ENCODE assay signal across 25 cellular contexts in the genomic region with DNA sequence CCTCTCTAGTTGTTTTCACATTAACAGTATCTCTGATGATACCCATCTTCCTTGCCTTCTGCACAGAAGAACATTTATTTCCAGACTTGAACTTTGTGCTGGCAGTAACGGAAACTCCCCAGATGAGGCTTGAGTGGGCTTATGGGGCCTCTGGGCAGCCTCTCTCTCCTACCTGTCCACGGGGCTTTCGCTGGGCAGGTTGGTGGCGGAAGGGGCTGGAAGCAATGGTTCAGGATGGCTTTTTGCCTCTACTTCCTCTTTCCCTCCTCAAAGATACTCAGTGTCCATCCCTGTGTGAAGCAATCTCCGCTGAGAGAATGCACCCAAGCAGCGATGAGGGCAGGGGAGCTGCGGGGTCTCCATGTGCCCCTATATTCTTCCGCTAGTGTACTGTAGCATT.
"Had no signal": no experiment of that assay in that cellular context is flagged by ENCODE, and none has a peak within 500 bp of the region (broad histone marks: within the 10 kb centered on the region; RNA-seq: fewer than 3 reads in every experiment).

No MANE protein-coding gene starts in this region.

- H3K9me3 Mint-ChIP-seq: natural killer cell treated with Interleukin-12 subunit alpha and Interleukin-12 subunit beta and Interleukin-15 and Interleukin-18, amount 100 ng/mL, for 72 hours had no signal

- H3K4me1 Mint-ChIP-seq: mesothelial cell of epicardium; stimulated activated effector memory CD8-positive, alpha-beta T cell treated with anti-CD3 and anti-CD28 coated beads, Interleukin-12 subunit alpha, Interleukin-12 subunit beta, amount 100 ng/mL, for 72 hours had no signal

- H3K4me3 Mint-ChIP-seq: dendritic cell treated with granulocyte-macrophage colony-stimulating factor and Interleukin-4, amounts not matched to agents 40 ng/mL and 50 ng/mL, for 4 days; mesothelial cell of epicardium; naive B cell; natural killer cell treated with Interleukin-12 subunit alpha and Interleukin-12 subunit beta and Interleukin-15 and Interleukin-18, amount 100 ng/mL, for 72 hours; neural progenitor cell; stimulated activated effector memory CD8-positive, alpha-beta T cell treated with anti-CD3 and anti-CD28 coated beads, Interleukin-12 subunit alpha, Interleukin-12 subunit beta, amount 100 ng/mL, for 72 hours; stimulated activated naive CD8-positive, alpha-beta T cell treated with anti-CD3 and anti-CD28 coated beads, Interleukin-15, Interleukin-2, amounts not matched to agents 100 ng/mL and 50 ng/mL, for 24 hours had no signal

- H3K27ac Mint-ChIP-seq: dendritic cell treated with granulocyte-macrophage colony-stimulating factor and Interleukin-4, amounts not matched to agents 40 ng/mL and 50 ng/mL, for 4 days; endodermal cell; mesothelial cell of epicardium; naive B cell; natural killer cell treated with Interleukin-12 subunit alpha and Interleukin-12 subunit beta and Interleukin-15 and Interleukin-18, amount 100 ng/mL, for 72 hours; neural progenitor cell; stimulated activated effector memory CD8-positive, alpha-beta T cell treated with anti-CD3 and anti-CD28 coated beads, Interleukin-12 subunit alpha, Interleukin-12 subunit beta, amount 100 ng/mL, for 72 hours had no signal

- H3K27me3 ChIP-seq: colonic mucosa, gastrocnemius medialis, ovary, sigmoid colon, tibial nerve, upper lobe of left lung had no signal

- H3K27me3 Mint-ChIP-seq: stimulated activated naive CD8-positive, alpha-beta T cell treated with anti-CD3 and anti-CD28 coated beads, Interleukin-15, Interleukin-2, amounts not matched to agents 100 ng/mL and 50 ng/mL, for 24 hours had no signal

- DNase-seq: colonic mucosa; effector CD8-positive, alpha-beta T cell; foreskin fibroblast; gastrocnemius medialis; kidney; mesenchymal stem cell; mucosa of descending colon; naive B cell; ovary; posterior cingulate gyrus; psoas muscle; right cardiac atrium; sigmoid colon; stimulated activated CD4-positive, alpha-beta T cell treated with anti-CD3 and anti-CD28 coated beads, Interleukin-4, amount 100 ng/mL, for 24 hours; upper lobe of left lung had no signal

- ATAC-seq: esophagus mucosa; gastrocnemius medialis; mucosa of descending colon; natural killer cell treated with Interleukin-12 subunit alpha and Interleukin-12 subunit beta and Interleukin-15 and Interleukin-18, amount 100 ng/mL, for 72 hours; psoas muscle; stimulated activated effector memory CD8-positive, alpha-beta T cell treated with anti-CD3 and anti-CD28 coated beads, Interleukin-12 subunit alpha, Interleukin-12 subunit beta, amount 100 ng/mL, for 72 hours had no signal

- H2AFZ ChIP-seq: neural progenitor cell had no signal

- H3K9ac ChIP-seq: neural progenitor cell had no signal

- H3K36me3 Mint-ChIP-seq: mesothelial cell of epicardium; natural killer cell treated with Interleukin-12 subunit alpha and Interleukin-12 subunit beta and Interleukin-15 and Interleukin-18, amount 100 ng/mL, for 72 hours; neural progenitor cell; stimulated activated effector memory CD8-positive, alpha-beta T cell treated with anti-CD3 and anti-CD28 coated beads, Interleukin-12 subunit alpha, Interleukin-12 subunit beta, amount 100 ng/mL, for 72 hours had no signal

- H3K36me3 ChIP-seq: colonic mucosa, gastrocnemius medialis, neural progenitor cell, ovary, sigmoid colon, thoracic aorta, tibial nerve, upper lobe of left lung had no signal

- H3K4me3 ChIP-seq: colonic mucosa, gastrocnemius medialis, mucosa of descending colon, neural progenitor cell, ovary, psoas muscle, sigmoid colon, thoracic aorta, tibial nerve, upper lobe of left lung had no signal

- H3K9me3 ChIP-seq: colonic mucosa, gastrocnemius medialis, mucosa of descending colon, ovary, sigmoid colon had no signal

- H3K4me1 ChIP-seq: colonic mucosa, tibial nerve had no signal
